In genomic region chr5:76691470-76692273, GRCh38 we compare ENCODE assay signal across 10 cellular contexts. TPM values are rescaled to one million over a fixed set of nuclear protein-coding genes. Genes with fewer than 3 reads are reported as not detected.
DNase-seq lines count a peak whose midpoint lies in the region; ATAC-seq, FAIRE-seq and TF ChIP-seq lines count a peak whose summit lies in the region.
"Had no signal": no experiment of that assay in that cellular context is flagged by ENCODE, and none has a peak within 500 bp of the region (broad histone marks: within the 10 kb centered on the region; RNA-seq: fewer than 3 reads in every experiment).

No MANE protein-coding gene starts in this region.

- H3K9me3 ChIP-seq in heart left ventricle (no peaks in the 10 kb centered on the region), keratinocyte (ENCODE audit: control insufficient read depth, low read depth, low read length) (no peaks in the 10 kb centered on the region), aorta (ENCODE audit: control insufficient read depth, low read length) (no peaks in the 10 kb centered on the region)

- peak in 3 of 4 donors; percentile 56 to 87 (median 82) for ATAC-seq in heart left ventricle
- peak; percentile 36 for ATAC-seq in activated naive CD8-positive, alpha-beta T cell treated with anti-CD3 and anti-CD28 coated beads, Interleukin-2, amount 50 U/mL, for 24 hours
- ATAC-seq in aorta (ENCODE audit: low FRiP score): peak; percentile 22

- intact Hi-C loops in heart left ventricle (cut with DNase I): no loop called here
- intact Hi-C loops in cardiac septum (cut with DNase I): loop anchor here (1.0 kb wide), 1 partner anchor 24 kb away; no protein-coding TSS in a partner anchor
- intact Hi-C loops in aorta (cut with DNase I): no loop called here

- no peak overlapping the region for H3K9ac ChIP-seq in keratinocyte (ENCODE audit: control insufficient read depth, extremely low read depth, insufficient read depth, low read length)
- H3K9ac ChIP-seq: BLaER1 treated with 17β-estradiol and CSF1 and Interleukin-3, amounts not matched to agents 10 nM and 100 nM had no signal

- H3K4me3 Mint-ChIP-seq in activated naive CD8-positive, alpha-beta T cell treated with anti-CD3 and anti-CD28 coated beads, Interleukin-2, amount 50 U/mL, for 24 hours: no peak overlapping the region

- peaks cover 11% of the 10 kb centered on the region for H3K36me3 Mint-ChIP-seq in activated naive CD8-positive, alpha-beta T cell treated with anti-CD3 and anti-CD28 coated beads, Interleukin-2, amount 50 U/mL, for 24 hours (ENCODE audit: low read depth)

- no peaks in the 10 kb centered on the region for H3K9me1 ChIP-seq in keratinocyte (ENCODE audit: control insufficient read depth, extremely low read depth, insufficient read depth, low read length)

- dilution Hi-C loops in keratinocyte (cut with MboI; ENCODE audit: extremely low pct_ligation_motif_present, low sequenced_read_pairs): no loop called here

- peak overlapping the region; percentile 30 for H2AFZ ChIP-seq in keratinocyte (ENCODE audit: control insufficient read depth, low read length)

- TF ChIP-seq CTCF in heart left ventricle (IDR thresholded peaks at IDR 0.05) (no peak), keratinocyte (optimal IDR thresholded peaks at IDR 0.05 in 1 of 3, IDR thresholded peaks at IDR 0.05 in 1 of 3, conservative IDR thresholded peaks at IDR 0.05 in 1 of 3; ENCODE audit: extremely low read depth in 1 of 3, insufficient read depth in 2 of 3, low read length in 3 of 3) (no peak)

- FAIRE-seq in keratinocyte (lab: Jason Lieb, UNC): no peak
- FAIRE-seq: urothelium cell line had no signal

- peak overlapping the region; percentile 3 to 84 (median 54) for H3K27ac ChIP-seq in heart left ventricle
- H3K27ac ChIP-seq in keratinocyte (ENCODE audit: control insufficient read depth, insufficient read depth, low read length): no peak overlapping the region
- peak overlapping the region in 1 of 2 donors; percentile 76 for H3K27ac ChIP-seq in aorta (ENCODE audit: low read depth in 1 of 2, low read length in 2 of 2)
- H3K27ac ChIP-seq: BLaER1 treated with 17β-estradiol and CSF1 and Interleukin-3, amounts not matched to agents 10 nM and 100 nM had no signal

- H3K4me3 ChIP-seq in heart left ventricle: no peak overlapping the region
- H3K4me3 ChIP-seq in keratinocyte (ENCODE audit: control insufficient read depth in 2 of 3, extremely low read depth in 1 of 3, insufficient read depth in 2 of 3, low read depth in 1 of 3, low read length in 3 of 3): no peak overlapping the region
- H3K4me3 ChIP-seq in aorta (ENCODE audit: low read length in 2 of 2): no peak overlapping the region
- H3K4me3 ChIP-seq: BLaER1 treated with 17β-estradiol and CSF1 and Interleukin-3, amounts not matched to agents 10 nM and 100 nM had no signal

- H3K27me3 ChIP-seq in heart left ventricle (no peaks in the 10 kb centered on the region), keratinocyte (ENCODE audit: control insufficient read depth, extremely low read depth, insufficient read depth, low read length) (no peaks in the 10 kb centered on the region), aorta (ENCODE audit: control insufficient read depth in 1 of 2, insufficient read depth in 2 of 2, low read length in 1 of 2) (no peaks in the 10 kb centered on the region)
- H3K27me3 ChIP-seq: BLaER1 treated with 17β-estradiol and CSF1 and Interleukin-3, amounts not matched to agents 10 nM and 100 nM had no signal

- H3K36me3 ChIP-seq in heart left ventricle: peaks cover 0 to 28% (median 0%) of the 10 kb centered on the region in 9 donors
- H3K36me3 ChIP-seq in keratinocyte (ENCODE audit: control insufficient read depth in 2 of 2, extremely low read depth in 1 of 2, insufficient read depth in 2 of 2, low read length in 2 of 2): no peaks in the 10 kb centered on the region
- no peaks in the 10 kb centered on the region for H3K36me3 ChIP-seq in aorta (ENCODE audit: control insufficient read depth in 1 of 2, insufficient read depth in 2 of 2, low read length in 1 of 2)

- H3K27ac Mint-ChIP-seq in activated naive CD8-positive, alpha-beta T cell treated with anti-CD3 and anti-CD28 coated beads, Interleukin-2, amount 50 U/mL, for 24 hours: no peak overlapping the region

- H3K27me3 Mint-ChIP-seq in activated naive CD8-positive, alpha-beta T cell treated with anti-CD3 and anti-CD28 coated beads, Interleukin-2, amount 50 U/mL, for 24 hours: no peaks in the 10 kb centered on the region

- peaks cover 14% of the 10 kb centered on the region for H3K4me1 Mint-ChIP-seq in activated naive CD8-positive, alpha-beta T cell treated with anti-CD3 and anti-CD28 coated beads, Interleukin-2, amount 50 U/mL, for 24 hours

- WGBS in heart left ventricle, 4 donors: 33 to 47% (median 42%) methylated on average over 5 of the region's 5 CpGs
- 53 to 61% methylated on average over 5 of the region's 5 CpGs for WGBS in aorta, 2 donors

- H3K4me1 ChIP-seq in heart left ventricle: peaks cover 0 to 42% (median 21%) of the 10 kb centered on the region in 12 donors
- peaks cover 38% of the 10 kb centered on the region for H3K4me1 ChIP-seq in keratinocyte (ENCODE audit: control insufficient read depth, extremely low read depth, insufficient read depth, low read length)
- H3K4me1 ChIP-seq in aorta (ENCODE audit: control insufficient read depth in 1 of 2, insufficient read depth in 2 of 2, low read length in 2 of 2): peaks cover 0 to 4% of the 10 kb centered on the region in 2 donors

- H3K4me2 ChIP-seq in keratinocyte (ENCODE audit: control insufficient read depth, extremely low read depth, insufficient read depth, low read depth, low read length): no peak overlapping the region
- H3K4me2 ChIP-seq: BLaER1 treated with 17β-estradiol and CSF1 and Interleukin-3, amounts not matched to agents 10 nM and 100 nM had no signal

- H3K9me3 Mint-ChIP-seq in activated naive CD8-positive, alpha-beta T cell treated with anti-CD3 and anti-CD28 coated beads, Interleukin-2, amount 50 U/mL, for 24 hours: no peaks in the 10 kb centered on the region

- DNase-seq in heart left ventricle: peak in 3 of 5 donors; percentile 36 to 52 (median 49)
- DNase-seq in cardiac septum (ENCODE audit: low spot score): no peak
- DNase-seq in activated naive CD8-positive, alpha-beta T cell treated with anti-CD3 and anti-CD28 coated beads, Interleukin-2, amount 50 U/mL, for 24 hours: no peak
- no peak for DNase-seq in keratinocyte (ENCODE audit: low read depth, low spot score)
- DNase-seq in aorta: no peak
- no peak for DNase-seq in erythroblast (lab: John Stamatoyannopoulos, UW)
- DNase-seq in superior temporal gyrus (ENCODE audit: extremely low spot score): no peak
- DNase-seq in activated effector memory CD4-positive, alpha-beta T cell treated with Interleukin-2 at 50 U/mL for 16 hours: no peak

- no peak for TF ChIP-seq POLR2A in heart left ventricle (IDR thresholded peaks at IDR 0.05)
- no peak for TF ChIP-seq POLR2A in erythroblast (IDR thresholded peaks at IDR 0.05; ENCODE audit: low read length)

- H3K79me2 ChIP-seq in keratinocyte (ENCODE audit: control insufficient read depth, insufficient read depth, low read length): no peaks in the 10 kb centered on the region

- H4K20me1 ChIP-seq in keratinocyte (ENCODE audit: control insufficient read depth, extremely low read depth, insufficient read depth, low read length): no peaks in the 10 kb centered on the region

RNA-seq across cellular contexts. Expression of gene F2R, which starts 24.3 kb away (rescaled TPM):
- total RNA-seq in heart left ventricle (10 to 100 TPM in 7 of 9 donors, 1 to 10 TPM in 2; 8.6 to 28.2 (median 13.6) TPM), cardiac septum (33.5 TPM), aorta (10 to 100 TPM; 17.8 to 22.0 TPM)
- polyA plus RNA-seq in heart left ventricle (10 to 100 TPM in 1 of 2 donors, 1 to 10 TPM in 1; 2.5 to 19.3 TPM), keratinocyte (56.8 to 59.9 TPM (median 58.0 TPM) in 3 replicates), aorta (100 to 1,000 TPM in 1 of 2 donors, 10 to 100 TPM in 1; 22.3 to 185 TPM)
- 26.3 TPM for polyA plus RNA-seq in keratinocyte (2011; ENCODE audit: low read depth)
- polyA plus RNA-seq in keratinocyte (2011; cell fraction: cytosol; rRNA removed): 27.2 and 40.2 TPM in 2 replicates
- 117 and 121 TPM in 2 replicates for polyA plus RNA-seq in keratinocyte (2011; cell fraction: nucleus; rRNA removed)
- 25.1 and 31.5 TPM in 2 replicates for polyA plus RNA-seq in keratinocyte (2012; ENCODE audit: low replicate concordance)
- 45.7 to 62.1 TPM (median 55.9 TPM) in 3 replicates for polyA minus RNA-seq in keratinocyte
- 31.3 TPM for polyA minus RNA-seq in keratinocyte (2011; cell fraction: cytosol; rRNA and poly(A)+ RNA removed)
- 69.1 and 124 TPM in 2 replicates for polyA minus RNA-seq in keratinocyte (2011; cell fraction: nucleus; rRNA and poly(A)+ RNA removed)

Comparison
In these comparisons a context has a peak if more than half of its experiments do, and no peak if none do; other contexts are left out.
1. DNase-seq: peak in heart left ventricle (3 of 5); none in cardiac septum (single experiment), activated naive CD8-positive, alpha-beta T cell treated with anti-CD3 and anti-CD28 coated beads, Interleukin-2, amount 50 U/mL, for 24 hours (single experiment), keratinocyte (single experiment), aorta (0 of 2), erythroblast (0 of 2), superior temporal gyrus (single experiment) and activated effector memory CD4-positive, alpha-beta T cell treated with Interleukin-2 at 50 U/mL for 16 hours (single experiment).
2. ATAC-seq: peak in every context shown above with its lines; median percentile 82 in heart left ventricle; 36 in activated naive CD8-positive, alpha-beta T cell treated with anti-CD3 and anti-CD28 coated beads, Interleukin-2, amount 50 U/mL, for 24 hours; 22 in aorta.